In genomic region chr4:3037957-3038451, GRCh38 we compare ENCODE assay signal across 9 cellular contexts. TPM values are rescaled to one million over a fixed set of nuclear protein-coding genes. Genes with fewer than 3 reads are reported as not detected.
A peak's percentile ranks its signal among the peaks of the same experiment; 100 is the strongest.
DNase-seq lines count a peak whose midpoint lies in the region; ATAC-seq and TF ChIP-seq lines count a peak whose summit lies in the region.
"Had no signal": no experiment of that assay in that cellular context is flagged by ENCODE, and none has a peak within 500 bp of the region (broad histone marks: within the 10 kb centered on the region; RNA-seq: fewer than 3 reads in every experiment).

No MANE protein-coding gene starts in this region.

- peaks cover 24 to 46% (median 25%) of the 10 kb centered on the region in 3 donors for H3K4me1 Mint-ChIP-seq in CD8-positive, alpha-beta memory T cell
- H3K4me1 Mint-ChIP-seq in naive thymus-derived CD4-positive, alpha-beta T cell, result peaks cover 30 to 44% (median 37%) of the 10 kb centered on the region in 7 donors
- H3K4me1 Mint-ChIP-seq in WTC11, result peaks cover 16% of the 10 kb centered on the region

- H3K27me3 Mint-ChIP-seq in CD8-positive, alpha-beta memory T cell, result peaks cover 9 to 10% of the 10 kb centered on the region in 2 donors
- peaks cover 0 to 12% (median 0%) of the 10 kb centered on the region in 5 donors for H3K27me3 Mint-ChIP-seq in naive thymus-derived CD4-positive, alpha-beta T cell
- peaks cover 20% of the 10 kb centered on the region for H3K27me3 Mint-ChIP-seq in WTC11 (ENCODE audit: low read depth)

- no peak for DNase-seq in CD8-positive, alpha-beta memory T cell
- no peak for DNase-seq in astrocyte of the spinal cord (ENCODE audit: low read depth, low spot score)
- peak in 3 of 9 donors; percentile 17 to 29 (median 17) for DNase-seq in naive thymus-derived CD4-positive, alpha-beta T cell
- no peak for DNase-seq in NCI-H526 treated with DMSO at 0.1 percent for 48 hours (lab: John Stamatoyannopoulos, UW)
- no peak for DNase-seq in WTC11 (ENCODE audit: low spot score)
- no peak for DNase-seq in left lobe of liver (ENCODE audit: low spot score)

- intact Hi-C loops in naive thymus-derived CD4-positive, alpha-beta T cell (cut with micrococcal nuclease), result loop anchor here (1.0 to 5.0 kb wide), 7 partner anchors 7 to 276 kb away; partner anchors contain the start of genes GRK4 (in 1 of the 2), HTT (in 1 of the 2), HTT-AS (in 1 of the 2) and NOP14 (in 1 of the 2)

- peaks cover 32% of the 10 kb centered on the region for H3K4me1 ChIP-seq in CD8-positive, alpha-beta memory T cell (ENCODE audit: insufficient read depth, low read length)
- H3K4me1 ChIP-seq in naive thymus-derived CD4-positive, alpha-beta T cell (ENCODE audit: control insufficient read depth in 2 of 2, insufficient read depth in 2 of 2, low read length in 2 of 2), result peaks cover 20 to 23% of the 10 kb centered on the region in 2 donors

- no peaks in the 10 kb centered on the region for H3K9me3 Mint-ChIP-seq in CD8-positive, alpha-beta memory T cell
- H3K9me3 Mint-ChIP-seq in naive thymus-derived CD4-positive, alpha-beta T cell, result no peaks in the 10 kb centered on the region
- no peaks in the 10 kb centered on the region for H3K9me3 Mint-ChIP-seq in WTC11
- H3K9me3 Mint-ChIP-seq: endodermal cell had no signal

- peak overlapping the region; percentile 29 for H3K4me3 ChIP-seq in CD8-positive, alpha-beta memory T cell (ENCODE audit: low read length)
- H3K4me3 ChIP-seq in astrocyte of the spinal cord (ENCODE audit: low read depth, low read length), result peak overlapping the region; percentile 5
- H3K4me3 ChIP-seq in naive thymus-derived CD4-positive, alpha-beta T cell (ENCODE audit: low read length), result peak overlapping the region; percentile 41

- H3K9me3 ChIP-seq in CD8-positive, alpha-beta memory T cell (ENCODE audit: low read length), result no peaks in the 10 kb centered on the region
- no peaks in the 10 kb centered on the region for H3K9me3 ChIP-seq in KOPT-K1 (ENCODE audit: insufficient read depth, low read length, poor library complexity, severe bottlenecking)
- H3K9me3 ChIP-seq in naive thymus-derived CD4-positive, alpha-beta T cell (ENCODE audit: control insufficient read depth in 2 of 3, low read length in 3 of 3), result no peaks in the 10 kb centered on the region

- H3K27ac ChIP-seq in CD8-positive, alpha-beta memory T cell (ENCODE audit: low read depth, low read length), result no peak overlapping the region
- H3K27ac ChIP-seq in KOPT-K1 (ENCODE audit: low read depth, low read length, poor library complexity, severe bottlenecking), result peak overlapping the region; percentile 27
- peak overlapping the region; percentile 34 for H3K27ac ChIP-seq in naive thymus-derived CD4-positive, alpha-beta T cell (ENCODE audit: low read depth, low read length)

- H3K27me3 ChIP-seq in CD8-positive, alpha-beta memory T cell (ENCODE audit: insufficient read depth, low read length, poor library complexity, severe bottlenecking), result no peaks in the 10 kb centered on the region
- H3K27me3 ChIP-seq in naive thymus-derived CD4-positive, alpha-beta T cell (ENCODE audit: control insufficient read depth in 2 of 2, insufficient read depth in 2 of 2, low read length in 2 of 2), result no peaks in the 10 kb centered on the region

- CTCF ChIA-PET in CD8-positive, alpha-beta memory T cell (lab: Charles Lee), result interaction anchor here (0.9 to 1.9 kb wide), 9 partner anchors 10 to 818 kb away, joined by 3 to 12 read pairs (median 3); no protein-coding TSS in a partner anchor
- CTCF ChIA-PET in naive thymus-derived CD4-positive, alpha-beta T cell (lab: Charles Lee), result interaction anchor here (0.6 to 1.2 kb wide), 5 partner anchors 44 to 502 kb away, joined by 3 to 5 read pairs (median 3); partner anchors contain the start of gene FAM193A
- CTCF ChIA-PET in WTC11 (lab: Charles Lee), result interaction anchor here (0.8 to 1.9 kb wide), 3 partner anchors 29 to 226 kb away, joined by 3 to 9 read pairs (median 3); no protein-coding TSS in a partner anchor

- peaks cover 0 to 3% (median 0%) of the 10 kb centered on the region in 3 donors for H3K36me3 Mint-ChIP-seq in CD8-positive, alpha-beta memory T cell
- no peaks in the 10 kb centered on the region for H3K36me3 Mint-ChIP-seq in naive thymus-derived CD4-positive, alpha-beta T cell
- no peaks in the 10 kb centered on the region for H3K36me3 Mint-ChIP-seq in WTC11

- peak; percentile 10 for ATAC-seq in naive thymus-derived CD4-positive, alpha-beta T cell
- ATAC-seq in WTC11 (no peak), GM21447 (IDR thresholded peaks at IDR 0.05; ENCODE audit: unreplicated experiment) (no peak), left lobe of liver (no peak)

- POLR2A ChIA-PET in CD8-positive, alpha-beta memory T cell (lab: Charles Lee), result interaction anchor here (1.1 kb wide), 1 partner anchor 74 kb away, joined by 4 read pairs; the partner anchor contains the start of gene GRK4
- POLR2A ChIA-PET in naive thymus-derived CD4-positive, alpha-beta T cell (lab: Charles Lee), result interaction anchor here (0.6 to 0.9 kb wide), 3 partner anchors 44 to 103 kb away, joined by 3 to 6 read pairs (median 3); no protein-coding TSS in a partner anchor
- POLR2A ChIA-PET in WTC11 (lab: Charles Lee), result no interaction called here

- in situ Hi-C loops in astrocyte of the spinal cord (cut with HindIII; ENCODE audit: low sequenced_read_pairs), result no loop called here

- peak overlapping the region; percentile 4 to 71 (median 41) for H3K4me3 Mint-ChIP-seq in CD8-positive, alpha-beta memory T cell
- H3K4me3 Mint-ChIP-seq in naive thymus-derived CD4-positive, alpha-beta T cell, result peak overlapping the region; percentile 46 to 91 (median 82)
- no peak overlapping the region for H3K4me3 Mint-ChIP-seq in WTC11
- H3K4me3 Mint-ChIP-seq: endodermal cell had no signal

- peak overlapping the region in 1 of 8 donors; percentile 4 for H3K27ac Mint-ChIP-seq in CD8-positive, alpha-beta memory T cell
- peak overlapping the region in 5 of 9 donors; percentile 52 to 92 (median 62) for H3K27ac Mint-ChIP-seq in naive thymus-derived CD4-positive, alpha-beta T cell
- no peak overlapping the region for H3K27ac Mint-ChIP-seq in WTC11
- H3K27ac Mint-ChIP-seq: endodermal cell had no signal

- TF ChIP-seq CTCF in astrocyte of the spinal cord (IDR thresholded peaks at IDR 0.05; ENCODE audit: low read depth, low read length), result no peak
- no peak for TF ChIP-seq CTCF in WTC11 (IDR thresholded peaks at IDR 0.05)

- no peaks in the 10 kb centered on the region for H3K36me3 ChIP-seq in CD8-positive, alpha-beta memory T cell (ENCODE audit: insufficient read depth, low read length)
- H3K36me3 ChIP-seq in KOPT-K1 (ENCODE audit: insufficient read depth, low read length), result no peaks in the 10 kb centered on the region
- H3K36me3 ChIP-seq in naive thymus-derived CD4-positive, alpha-beta T cell (ENCODE audit: control insufficient read depth in 2 of 3, insufficient read depth in 3 of 3, low read length in 3 of 3), result no peaks in the 10 kb centered on the region

TF ChIP-seq in WTC11, 78 proteins besides CTCF, POLR2A, EP300 and RAD21 (continues in another document):
- TF ChIP-seq ERG (CRISPR knock-in tag; IDR thresholded peaks at IDR 0.05) (no peak), NFYB (CRISPR knock-in tag; conservative IDR thresholded peaks at IDR 0.05; ENCODE audit: low read depth) (no peak), NFE2L1 (CRISPR knock-in tag; IDR thresholded peaks at IDR 0.05) (no peak), IRF2 (CRISPR knock-in tag; IDR thresholded peaks at IDR 0.05; ENCODE audit: borderline replicate concordance, low read depth) (no peak)
- TF ChIP-seq, protein P1, sequence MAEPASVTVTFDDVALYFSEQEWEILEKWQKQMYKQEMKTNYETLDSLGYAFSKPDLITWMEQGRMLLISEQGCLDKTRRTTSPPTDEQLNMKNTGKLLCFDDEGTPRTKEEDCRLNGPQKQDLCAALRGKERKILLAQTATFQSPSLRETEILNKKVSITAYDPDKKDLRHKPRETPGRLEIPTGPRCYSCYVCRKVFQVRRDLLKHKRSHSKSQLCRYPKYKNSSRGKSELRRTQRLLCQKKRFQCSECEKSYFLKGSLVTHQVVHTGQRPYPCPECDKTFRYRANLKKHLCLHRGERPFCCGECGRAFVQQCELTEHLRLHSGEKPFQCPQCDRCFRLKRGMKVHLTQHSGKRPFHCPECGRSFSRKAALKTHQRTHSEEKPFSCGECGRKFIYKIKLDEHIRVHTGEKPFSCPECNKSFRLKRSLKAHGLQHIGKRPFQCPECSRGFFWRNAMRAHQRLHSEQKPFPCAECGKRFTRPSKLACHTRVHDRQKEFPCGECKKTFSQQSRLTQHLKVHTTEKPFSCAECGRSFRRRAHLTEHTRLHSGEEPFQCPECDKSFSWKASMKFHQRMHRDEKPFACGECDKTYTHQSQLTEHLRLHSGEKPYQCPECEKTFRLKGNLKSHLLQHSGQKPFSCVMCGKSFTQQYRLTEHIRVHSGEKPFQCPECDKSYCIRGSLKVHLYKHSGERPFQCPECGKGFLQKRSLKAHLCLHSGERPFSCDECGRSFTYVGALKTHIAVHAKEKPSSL (CRISPR knock-in tag; conservative IDR thresholded peaks at IDR 0.05), result no peak
- TF ChIP-seq, protein P2, sequence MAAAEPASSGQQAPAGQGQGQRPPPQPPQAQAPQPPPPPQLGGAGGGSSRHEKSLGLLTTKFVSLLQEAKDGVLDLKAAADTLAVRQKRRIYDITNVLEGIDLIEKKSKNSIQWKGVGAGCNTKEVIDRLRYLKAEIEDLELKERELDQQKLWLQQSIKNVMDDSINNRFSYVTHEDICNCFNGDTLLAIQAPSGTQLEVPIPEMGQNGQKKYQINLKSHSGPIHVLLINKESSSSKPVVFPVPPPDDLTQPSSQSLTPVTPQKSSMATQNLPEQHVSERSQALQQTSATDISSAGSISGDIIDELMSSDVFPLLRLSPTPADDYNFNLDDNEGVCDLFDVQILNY (CRISPR knock-in tag; IDR thresholded peaks at IDR 0.05), result no peak

RNA-seq across cellular contexts. Expression of gene HTT-AS, which starts 36.3 kb away (rescaled TPM):
- total RNA-seq in CD8-positive, alpha-beta memory T cell, result not detected
- polyA plus RNA-seq in CD8-positive, alpha-beta memory T cell, result not detected
- total RNA-seq in naive thymus-derived CD4-positive, alpha-beta T cell, result not detected
- polyA plus RNA-seq in naive thymus-derived CD4-positive, alpha-beta T cell, result not detected
- total RNA-seq in WTC11 (2021) (not detected in 3 replicates), left lobe of liver (not detected)
- total RNA-seq: endodermal cell had no signal

RNA-seq across cellular contexts. Expression of gene HTT, which starts 36.5 kb away (rescaled TPM):
- total RNA-seq in CD8-positive, alpha-beta memory T cell, result 10 to 100 TPM; 54.7 to 58.6 TPM
- 5.1 TPM for polyA plus RNA-seq in CD8-positive, alpha-beta memory T cell
- total RNA-seq in naive thymus-derived CD4-positive, alpha-beta T cell, result 100 to 1,000 TPM in 1 of 5 experiments, 10 to 100 TPM in 4; 61.4 to 115 (median 72.5) TPM
- 1 to 10 TPM; 2.4 to 5.2 TPM for polyA plus RNA-seq in naive thymus-derived CD4-positive, alpha-beta T cell
- total RNA-seq in WTC11 (2021) (64.1 to 85.4 TPM (median 71.4 TPM) in 3 replicates), left lobe of liver (25.1 TPM)
